18 cellular contexts compared by ENCODE assay signal in genomic region chr20:358891-359555, GRCh38. TPM values are rescaled to one million over a fixed set of nuclear protein-coding genes. Genes with fewer than 3 reads are reported as not detected.
A peak's percentile ranks its signal among the peaks of the same experiment; 100 is the strongest.
DNase-seq lines count a peak whose midpoint lies in the region; ATAC-seq and TF ChIP-seq lines count a peak whose summit lies in the region.
"Had no signal": no experiment of that assay in that cellular context is flagged by ENCODE, and none has a peak within 500 bp of the region (broad histone marks: within the 10 kb centered on the region; RNA-seq: fewer than 3 reads in every experiment).

No MANE protein-coding gene starts in this region.

- H3K4me1 Mint-ChIP-seq in WTC11 = peaks cover 15% of the 10 kb centered on the region
- peaks cover 12% of the 10 kb centered on the region for H3K4me1 Mint-ChIP-seq in stimulated activated effector memory CD8-positive, alpha-beta T cell treated with anti-CD3 and anti-CD28 coated beads, Interleukin-12 subunit alpha, Interleukin-12 subunit beta, amount 100 ng/mL, for 72 hours

- peak; percentile 29 for DNase-seq in EH (ENCODE audit: low read depth)
- DNase-seq in WTC11 (ENCODE audit: low spot score) = no peak
- DNase-seq in fibroblast of the aortic adventitia (ENCODE audit: low read depth) = peak; percentile 51
- DNase-seq in stimulated activated effector memory CD8-positive, alpha-beta T cell treated with anti-CD3 and anti-CD28 coated beads, Interleukin-12 subunit alpha, Interleukin-12 subunit beta, amount 100 ng/mL, for 72 hours (ENCODE audit: low spot score in 2 of 2) = no peak
- DNase-seq in NCI-H510A (lab: John Stamatoyannopoulos, UW) = no peak
- DNase-seq in amygdala (lab: John Stamatoyannopoulos, UW) = no peak
- no peak for DNase-seq in CD1c-positive myeloid dendritic cell (ENCODE audit: extremely low spot score)
- DNase-seq in AML-193 (lab: John Stamatoyannopoulos, UW) = no peak
- DNase-seq: CD4-positive, CD25-positive, alpha-beta regulatory T cell; DMS79 treated with DMSO at 0.1 percent for 48 hours; GDM1; KG1; NCI-H1048; NCI-H1694; NCI-H446; NCI-H774; RPMI8226; SJCRH30 had no signal

- H3K27ac Mint-ChIP-seq in WTC11 = no peak overlapping the region
- H3K27ac Mint-ChIP-seq in stimulated activated effector memory CD8-positive, alpha-beta T cell treated with anti-CD3 and anti-CD28 coated beads, Interleukin-12 subunit alpha, Interleukin-12 subunit beta, amount 100 ng/mL, for 72 hours = peak overlapping the region; percentile 58

- no peaks in the 10 kb centered on the region for H3K36me3 Mint-ChIP-seq in WTC11
- no peaks in the 10 kb centered on the region for H3K36me3 Mint-ChIP-seq in stimulated activated effector memory CD8-positive, alpha-beta T cell treated with anti-CD3 and anti-CD28 coated beads, Interleukin-12 subunit alpha, Interleukin-12 subunit beta, amount 100 ng/mL, for 72 hours
- H3K36me3 Mint-ChIP-seq: CD4-positive, CD25-positive, alpha-beta regulatory T cell had no signal

- H3K4me3 ChIP-seq in fibroblast of the aortic adventitia (ENCODE audit: low read depth, low read length) = no peak overlapping the region
- H3K4me3 ChIP-seq: SJCRH30 had no signal

- no peak overlapping the region for H3K4me3 Mint-ChIP-seq in WTC11
- no peak overlapping the region for H3K4me3 Mint-ChIP-seq in stimulated activated effector memory CD8-positive, alpha-beta T cell treated with anti-CD3 and anti-CD28 coated beads, Interleukin-12 subunit alpha, Interleukin-12 subunit beta, amount 100 ng/mL, for 72 hours
- H3K4me3 Mint-ChIP-seq: CD4-positive, CD25-positive, alpha-beta regulatory T cell had no signal

- CTCF ChIA-PET in WTC11 (lab: Charles Lee) = interaction anchor here (0.6 to 4.7 kb wide), 4 partner anchors 22 to 94 kb away, joined by 3 to 38 read pairs (median 4); no protein-coding TSS in a partner anchor

- TF ChIP-seq CTCF in WTC11 (IDR thresholded peaks at IDR 0.05) (no peak), fibroblast of the aortic adventitia (IDR thresholded peaks at IDR 0.05; ENCODE audit: insufficient read depth, low read length) (no peak)

- no peaks in the 10 kb centered on the region for H3K9me3 Mint-ChIP-seq in WTC11
- no peaks in the 10 kb centered on the region for H3K9me3 Mint-ChIP-seq in stimulated activated effector memory CD8-positive, alpha-beta T cell treated with anti-CD3 and anti-CD28 coated beads, Interleukin-12 subunit alpha, Interleukin-12 subunit beta, amount 100 ng/mL, for 72 hours
- H3K9me3 Mint-ChIP-seq: CD4-positive, CD25-positive, alpha-beta regulatory T cell had no signal

- no peak for ATAC-seq in WTC11
- no peak for ATAC-seq in stimulated activated effector memory CD8-positive, alpha-beta T cell treated with anti-CD3 and anti-CD28 coated beads, Interleukin-12 subunit alpha, Interleukin-12 subunit beta, amount 100 ng/mL, for 72 hours

- POLR2A ChIA-PET in WTC11 (lab: Charles Lee) = interaction anchor here (0.6 kb wide), 1 partner anchor 103 kb away, joined by 5 read pairs; the partner anchor contains the start of gene TBC1D20

- H3K27me3 Mint-ChIP-seq in WTC11 (ENCODE audit: low read depth) = no peaks in the 10 kb centered on the region
- H3K27me3 Mint-ChIP-seq: CD4-positive, CD25-positive, alpha-beta regulatory T cell had no signal

TF ChIP-seq in WTC11, 78 proteins besides CTCF, POLR2A, EP300 and RAD21:
- TF ChIP-seq ZNF121 (CRISPR knock-in tag; IDR thresholded peaks at IDR 0.05) = 0 out of 2 replicates have a peak, but pooled peaks have one; percentile 34
- no peak for TF ChIP-seq ZNF396 (CRISPR knock-in tag; IDR thresholded peaks at IDR 0.05; ENCODE audit: borderline replicate concordance)
TF ChIP-seq in WTC11: peak in this region for 1.

RNA-seq across cellular contexts. Expression of gene NRSN2, which starts 12.1 kb away (rescaled TPM):
- total RNA-seq in WTC11 (2021) (23.0 to 23.7 TPM (median 23.3 TPM) in 3 replicates), fibroblast of the aortic adventitia (ENCODE audit: low replicate concordance) (34.2 and 50.9 TPM in 2 replicates)

RNA-seq across cellular contexts. Expression of gene TRIB3, which starts 21.5 kb away (rescaled TPM):
- 7.8 to 9.2 TPM (median 8.7 TPM) in 3 replicates for total RNA-seq in WTC11 (2021)
- total RNA-seq in fibroblast of the aortic adventitia (ENCODE audit: low replicate concordance) = 71.0 and 72.8 TPM in 2 replicates

RNA-seq across cellular contexts. Expression of gene SOX12, which starts 33.7 kb away (rescaled TPM):
- 59.1 to 76.3 TPM (median 72.5 TPM) in 3 replicates for total RNA-seq in WTC11 (2021)
- 7.7 and 15.9 TPM in 2 replicates for total RNA-seq in fibroblast of the aortic adventitia (ENCODE audit: low replicate concordance)

RNA-seq across cellular contexts. Expression of gene RBCK1, which starts 49.1 kb away (rescaled TPM):
- total RNA-seq in WTC11 (2021) (65.0 to 75.2 TPM (median 69.5 TPM) in 3 replicates), fibroblast of the aortic adventitia (ENCODE audit: low replicate concordance) (60.7 and 75.3 TPM in 2 replicates)

Comparison
In these comparisons a context has a peak if more than half of its experiments do, and no peak if none do; other contexts are left out.
1. DNase-seq: peak in EH (single experiment) and fibroblast of the aortic adventitia (single experiment); none in WTC11 (single experiment), stimulated activated effector memory CD8-positive, alpha-beta T cell treated with anti-CD3 and anti-CD28 coated beads, Interleukin-12 subunit alpha, Interleukin-12 subunit beta, amount 100 ng/mL, for 72 hours (0 of 2), NCI-H510A (single experiment), amygdala (0 of 56), CD1c-positive myeloid dendritic cell (single experiment) and AML-193 (0 of 2).